8 cellular contexts compared by ENCODE assay signal in the genomic region with DNA sequence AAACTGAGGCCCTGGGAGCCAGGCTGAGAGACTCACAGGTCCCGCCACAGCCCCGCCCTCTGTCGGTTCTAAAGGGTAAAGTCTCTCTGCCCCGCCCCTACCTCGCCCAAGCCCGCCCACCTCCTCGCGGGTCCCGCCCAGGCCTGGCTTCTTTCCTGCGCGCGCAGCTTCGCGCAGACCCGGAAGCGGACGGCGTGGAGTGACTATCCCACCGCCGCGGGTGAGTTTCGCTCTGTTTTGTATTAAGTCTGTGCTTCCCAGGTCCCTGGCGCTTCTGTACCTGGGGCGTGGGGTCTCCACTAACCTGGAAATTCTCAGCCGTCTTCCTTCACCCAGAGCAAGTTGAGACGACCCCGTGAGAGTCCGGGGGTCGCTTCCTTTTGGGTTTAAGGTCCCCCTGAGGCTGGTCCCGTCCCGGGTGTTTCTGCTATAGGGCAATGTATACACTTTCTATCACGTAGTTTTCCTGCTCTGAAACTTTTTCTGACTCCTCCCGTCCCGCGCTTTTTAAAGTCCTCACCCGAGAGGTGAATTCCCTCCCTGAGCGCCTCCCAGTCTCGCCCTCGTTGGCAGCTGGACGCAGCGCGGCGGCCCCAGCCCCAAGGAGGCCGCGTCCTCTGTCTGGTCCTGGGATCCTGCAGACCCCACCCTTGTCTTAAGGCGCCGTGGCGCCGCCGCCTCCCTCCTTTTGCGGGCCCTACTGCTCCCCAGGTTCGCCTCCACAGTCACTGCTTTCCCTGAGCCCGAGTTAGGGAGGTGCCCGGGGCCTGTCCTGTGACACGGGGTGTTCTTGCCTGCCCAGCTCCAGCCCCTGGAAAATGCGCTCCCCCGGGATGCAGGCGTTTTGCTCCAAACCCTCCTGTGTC.
DNase-seq lines count a peak whose midpoint lies in the region; ATAC-seq and TF ChIP-seq lines count a peak whose summit lies in the region.

A gene (plus strand): TSS at position 176 of the 866 bp plus-strand sequence. CDS start 2,867 bp downstream, outside the sequence.

- in situ Hi-C loops in astrocyte of the cerebellum (cut with HindIII; ENCODE audit: low sequenced_read_pairs): no loop called here

- H3K4me3 ChIP-seq in astrocyte of the cerebellum (ENCODE audit: low read depth, low read length): peak within 1 kb of the TSS; percentile 63

- peaks cover 31% of the 10 kb centered on the region for H3K36me3 Mint-ChIP-seq in T-helper 2 cell treated with Interferon-gamma antibody and Interleukin-4, amounts not matched to agents 5 μg/mL and 100 μg/mL, for 36 hours (ENCODE audit: low read depth)

- peaks cover 18% of the 10 kb centered on the region for H3K4me1 Mint-ChIP-seq in T-helper 2 cell treated with Interferon-gamma antibody and Interleukin-4, amounts not matched to agents 5 μg/mL and 100 μg/mL, for 36 hours (ENCODE audit: low read depth)

- H3K27me3 Mint-ChIP-seq in T-helper 2 cell treated with Interferon-gamma antibody and Interleukin-4, amounts not matched to agents 5 μg/mL and 100 μg/mL, for 36 hours (ENCODE audit: low read depth): no peaks in the 10 kb centered on the region

- peaks cover 40% of the 10 kb centered on the region for H3K9me3 Mint-ChIP-seq in T-helper 2 cell treated with Interferon-gamma antibody and Interleukin-4, amounts not matched to agents 5 μg/mL and 100 μg/mL, for 36 hours

- peak within 1 kb of the TSS; percentile 92 for H3K4me3 Mint-ChIP-seq in T-helper 2 cell treated with Interferon-gamma antibody and Interleukin-4, amounts not matched to agents 5 μg/mL and 100 μg/mL, for 36 hours

- TF ChIP-seq CTCF in astrocyte of the cerebellum (IDR thresholded peaks at IDR 0.05; ENCODE audit: low read depth, low read length, missing control alignments): peak; percentile 46

- H3K27ac Mint-ChIP-seq in T-helper 2 cell treated with Interferon-gamma antibody and Interleukin-4, amounts not matched to agents 5 μg/mL and 100 μg/mL, for 36 hours: peak within 1 kb of the TSS; percentile 92

- peak; percentile 94 for ATAC-seq in GM18498 (IDR thresholded peaks at IDR 0.05; ENCODE audit: unreplicated experiment)
- ATAC-seq in HG02885 (IDR thresholded peaks at IDR 0.05; ENCODE audit: poor library complexity, unreplicated experiment): peak; percentile 94
- ATAC-seq in HG03378 (IDR thresholded peaks at IDR 0.05; ENCODE audit: unreplicated experiment): no peak

- DNase-seq in NCI-H187 treated with DMSO at 0.1 percent for 48 hours (lab: John Stamatoyannopoulos, UW) (peak; percentile 55), astrocyte of the cerebellum (ENCODE audit: low read depth) (peak; percentile 80), hippocampal formation (lab: John Stamatoyannopoulos, UW) (peak; percentile 85 to 87), retina (peak; percentile 94)
- peak; percentile 92 for DNase-seq in T-helper 2 cell treated with Interferon-gamma antibody and Interleukin-4, amounts not matched to agents 5 μg/mL and 100 μg/mL, for 36 hours (ENCODE audit: low spot score)
